ENCODE assay signal across 10 cellular contexts in the genomic region with DNA sequence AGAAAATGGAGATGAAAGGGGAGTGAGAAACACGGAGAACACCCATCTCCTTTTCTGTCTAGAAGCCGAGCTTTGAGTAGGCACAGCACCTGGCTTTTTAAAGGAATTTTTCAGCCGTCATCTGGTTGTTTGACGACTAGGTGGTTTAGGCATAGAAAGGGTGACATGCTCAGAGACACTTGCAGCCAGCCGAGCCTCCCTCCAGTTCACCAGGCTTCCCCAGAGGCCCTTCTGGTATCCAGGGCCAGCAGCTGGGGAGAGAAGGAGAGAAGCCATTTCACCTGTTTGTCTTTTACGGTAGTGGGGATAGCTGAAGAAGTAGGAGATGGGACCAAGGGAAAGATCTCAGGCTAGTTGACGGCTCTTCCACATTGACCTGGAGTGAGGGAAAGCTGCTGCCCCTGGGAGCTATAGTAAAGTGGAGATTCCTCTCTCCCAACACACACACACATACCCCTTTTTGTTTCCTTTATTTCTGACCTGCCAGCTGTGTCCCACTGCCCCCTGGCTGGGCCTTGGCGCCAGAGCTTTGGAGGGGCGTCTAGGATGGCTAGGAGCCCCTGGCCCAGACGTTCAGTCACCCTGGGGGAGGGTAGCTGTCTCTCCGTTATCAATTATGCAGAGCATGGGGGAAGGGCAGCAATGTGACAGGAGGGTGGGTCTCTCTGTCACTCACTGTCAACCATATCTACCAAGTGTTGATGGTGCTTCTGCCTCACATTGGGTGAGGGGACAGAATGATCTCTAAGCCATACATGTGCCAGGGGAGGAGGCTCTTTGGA. TPM values are rescaled to one million over a fixed set of nuclear protein-coding genes. Genes with fewer than 3 reads are reported as not detected.
DNase-seq lines count a peak whose midpoint lies in the region; FAIRE-seq and TF ChIP-seq lines count a peak whose summit lies in the region.
"Had no signal": no experiment of that assay in that cellular context is flagged by ENCODE, and none has a peak within 500 bp of the region (broad histone marks: within the 10 kb centered on the region; RNA-seq: fewer than 3 reads in every experiment).

No MANE protein-coding gene starts in this region.

- no peaks in the 10 kb centered on the region for H3K27me3 ChIP-seq in HUES6 (ENCODE audit: control insufficient read depth, insufficient read depth, low read length)
- H3K27me3 ChIP-seq in bronchial epithelial cell (ENCODE audit: control insufficient read depth, insufficient read depth, low read length): no peaks in the 10 kb centered on the region
- no peaks in the 10 kb centered on the region for H3K27me3 ChIP-seq in mucosa of stomach (ENCODE audit: control insufficient read depth, insufficient read depth, low read length)

- no peak overlapping the region; the same call in 1 of the 2 replicates for H3K27ac ChIP-seq in HUES6 (ENCODE audit: low read depth, low read length)
- H3K27ac ChIP-seq: HL-60 had no signal

- no peaks in the 10 kb centered on the region for H3K9me3 ChIP-seq in HUES6 (ENCODE audit: control insufficient read depth, insufficient read depth, low read depth, low read length)
- no peaks in the 10 kb centered on the region for H3K9me3 ChIP-seq in mucosa of stomach (ENCODE audit: control insufficient read depth, low read length)

- H3K9ac ChIP-seq in HUES6 (ENCODE audit: low read length): peak overlapping the region; percentile 75
- peak overlapping the region; percentile 75 for H3K9ac ChIP-seq in mucosa of stomach (ENCODE audit: low read length)

- no peak for FAIRE-seq in bronchial epithelial cell (lab: Jason Lieb, UNC)

- H3K36me3 ChIP-seq in HUES6 (ENCODE audit: control insufficient read depth, insufficient read depth, low read length): no peaks in the 10 kb centered on the region
- no peaks in the 10 kb centered on the region for H3K36me3 ChIP-seq in bronchial epithelial cell (ENCODE audit: control insufficient read depth, insufficient read depth, low read length)
- H3K36me3 ChIP-seq in mucosa of stomach (ENCODE audit: control insufficient read depth, insufficient read depth, low read length): no peaks in the 10 kb centered on the region

- DNase-seq in AG10803 (ENCODE audit: low read depth): no peak
- no peak for DNase-seq in bronchial epithelial cell (ENCODE audit: low read depth)
- DNase-seq in stimulated activated CD4-positive, alpha-beta T cell treated with anti-CD3 and anti-CD28 coated beads, Interleukin-4, amount 100 ng/mL, for 24 hours: no peak
- no peak for DNase-seq in LoVo (ENCODE audit: low spot score)
- no peak for DNase-seq in globus pallidus (ENCODE audit: low spot score)
- no peak for DNase-seq in occipital lobe (lab: John Stamatoyannopoulos, UW)

- H3K4me3 ChIP-seq in AG10803 (ENCODE audit: low read length) (peak overlapping the region; percentile 67), HUES6 (ENCODE audit: low read depth, low read length) (peak overlapping the region; percentile 75), bronchial epithelial cell (ENCODE audit: low read depth, low read length) (peak overlapping the region; percentile 54), mucosa of stomach (ENCODE audit: low read length) (peak overlapping the region; percentile 32)

- TF ChIP-seq CTCF in AG10803 (conservative IDR thresholded peaks at IDR 0.05; ENCODE audit: low read length) (no peak), bronchial epithelial cell (IDR thresholded peaks at IDR 0.05; ENCODE audit: insufficient read depth, low read length, severe bottlenecking) (no peak)

- H3K4me1 ChIP-seq in HUES6 (ENCODE audit: control insufficient read depth, insufficient read depth, low read length): peaks cover 36% of the 10 kb centered on the region
- peaks cover 20% of the 10 kb centered on the region for H3K4me1 ChIP-seq in mucosa of stomach (ENCODE audit: control insufficient read depth, insufficient read depth, low read length)

RNA-seq across cellular contexts. Expression of a gene that starts 5.5 kb away (rescaled TPM):
- total RNA-seq in bronchial epithelial cell: 2.0 and 3.9 TPM in 2 replicates
- 30.9 TPM for total RNA-seq in occipital lobe

RNA-seq across cellular contexts. Expression of a gene that starts 7.3 kb away (rescaled TPM):
- total RNA-seq in bronchial epithelial cell (27.6 and 32.4 TPM in 2 replicates), occipital lobe (28.1 TPM)

RNA-seq across cellular contexts. Expression of a gene that starts 13.5 kb away (rescaled TPM):
- total RNA-seq in bronchial epithelial cell (not detected in 2 replicates), occipital lobe (not detected)
- total RNA-seq: myocyte had no signal

RNA-seq across cellular contexts. Expression of a gene that starts 41.9 kb away (rescaled TPM):
- total RNA-seq in bronchial epithelial cell (128 and 133 TPM in 2 replicates), occipital lobe (181 TPM)

RNA-seq across cellular contexts. Expression of a gene that starts 52.3 kb away (rescaled TPM):
- total RNA-seq in bronchial epithelial cell (29.0 and 40.5 TPM in 2 replicates), occipital lobe (5.9 TPM)
